Comparison of ENCODE assay signal across 8 cellular contexts in genomic region chr19:13774217-13775191, GRCh38. TPM values are rescaled to one million over a fixed set of nuclear protein-coding genes. Genes with fewer than 3 reads are reported as not detected.
DNase-seq lines count a peak whose midpoint lies in the region; ATAC-seq, FAIRE-seq and TF ChIP-seq lines count a peak whose summit lies in the region.

C19orf53 (plus strand) TSS chr19:13774456; CDS start chr19:13774478, 22 bp downstream.

- H3K79me2 ChIP-seq in H1 (ENCODE audit: control insufficient read depth in 1 of 2, insufficient read depth in 2 of 2, low read length in 2 of 2): peaks cover 0 to 23% of the 10 kb centered on the region in 2 experiments; a peak in 3 of 4 replicates

- 0 out of 2 replicates have a peak within 1 kb of the TSS, but pooled peaks have one; percentile 57 for H2AK5ac ChIP-seq in H1 (ENCODE audit: low read depth, low read length)

- H3K79me1 ChIP-seq in H1 (ENCODE audit: low read depth, low read length): peaks cover 14% of the 10 kb centered on the region; the same call in 1 of the 2 replicates

- H3K9me3 ChIP-seq in H1 (ENCODE audit: insufficient read depth in 2 of 2, low read depth in 1 of 2, low read length in 1 of 2): no peaks in the 10 kb centered on the region

- TF ChIP-seq EP300 in H1 (IDR thresholded peaks at IDR 0.05; ENCODE audit: borderline replicate concordance in 1 of 2, low read depth in 2 of 2, low read length in 2 of 2): peak in 1 of 2 experiments; percentile 28; a peak in 1 of 3 replicates

- peaks cover 27% of the 10 kb centered on the region for H3K4me1 Mint-ChIP-seq in memory B cell

- peaks cover 5% of the 10 kb centered on the region; the same call in 1 of the 2 replicates for H3K23me2 ChIP-seq in H1 (ENCODE audit: low read depth, low read length)

- peaks cover 16% of the 10 kb centered on the region for H3K36me3 Mint-ChIP-seq in memory B cell

- no peaks in the 10 kb centered on the region for H3K27me3 ChIP-seq in H1 (replicated peaks in 1 of 4; ENCODE audit: control insufficient read depth in 3 of 4, extremely low read depth in 1 of 4, insufficient read depth in 3 of 4, low read length in 3 of 4)

- peak within 1 kb of the TSS; percentile 68 for H2BK5ac ChIP-seq in H1 (ENCODE audit: low read depth, low read length)

- ATAC-seq in GM21367 (IDR thresholded peaks at IDR 0.05; ENCODE audit: unreplicated experiment) (peak; percentile 75), memory B cell (ENCODE audit: low read depth) (peak; percentile 99)

- TF ChIP-seq RAD21 in H1 (IDR thresholded peaks at IDR 0.05 in 1 of 2, conservative IDR thresholded peaks at IDR 0.05 in 1 of 2; ENCODE audit: low read depth in 2 of 2, low read length in 2 of 2): no peak

- H3K4me2 ChIP-seq in H1 (ENCODE audit: insufficient read depth in 1 of 2, low read depth in 2 of 2, low read length in 2 of 2): peak within 1 kb of the TSS; percentile 69 to 92

- H3K27ac Mint-ChIP-seq in memory B cell: peak within 1 kb of the TSS; percentile 93

- POLR2A ChIA-PET in H1 (lab: Charles Lee; ENCODE audit: partially characterized antibody): interaction anchor here (0.6 to 3.4 kb wide), 36 partner anchors 9 to 858 kb away, joined by 3 to 41 read pairs (median 4); partner anchors contain the start of genes MRI1 and ZSWIM4

- peak; percentile 95 for FAIRE-seq in HTR-8/SVneo (lab: Jason Lieb, UNC)
- FAIRE-seq in H1 (lab: Jason Lieb, UNC): no peak

- no peak within 1 kb of the TSS for H2BK15ac ChIP-seq in H1 (ENCODE audit: low read length)

- H3K56ac ChIP-seq in H1 (replicated peaks; ENCODE audit: insufficient read length, low read depth, low read length): peak within 1 kb of the TSS; percentile 71

- H3K4me1 ChIP-seq in H1 (replicated peaks in 1 of 4; ENCODE audit: control insufficient read depth in 3 of 4, insufficient read depth in 4 of 4, low read length in 3 of 4): peaks cover 0 to 4% (median 1%) of the 10 kb centered on the region in 4 experiments; a peak in 1 of 7 replicates

- no peak within 1 kb of the TSS for H2BK12ac ChIP-seq in H1 (ENCODE audit: low read depth, low read length)

- H4K8ac ChIP-seq in H1 (ENCODE audit: extremely low read depth, insufficient read depth, low read length): peak within 1 kb of the TSS; percentile 97

- H4K20me1 ChIP-seq in H1 (replicated peaks in 1 of 2; ENCODE audit: control insufficient read depth in 1 of 2, insufficient read depth in 2 of 2, low read length in 2 of 2): peaks cover 2 to 15% of the 10 kb centered on the region in 2 experiments

- H3K27me3 Mint-ChIP-seq in memory B cell: no peaks in the 10 kb centered on the region

- no peak within 1 kb of the TSS for H2BK120ac ChIP-seq in H1 (replicated peaks; ENCODE audit: low read depth, low read length)

- H3K4me3 Mint-ChIP-seq in memory B cell: peak within 1 kb of the TSS; percentile 98

- H2AFZ ChIP-seq in H1 (ENCODE audit: low read length): no peak within 1 kb of the TSS

- peak within 1 kb of the TSS; percentile 92 for H3K27ac ChIP-seq in H1 (ENCODE audit: low read depth, low read length)

- TF ChIP-seq CTCF in H1 (IDR thresholded peaks at IDR 0.05; ENCODE audit: control extremely low read depth in 1 of 3, insufficient read depth in 1 of 3, low read depth in 1 of 3, low read length in 3 of 3): no peak

- H3K23ac ChIP-seq in H1 (ENCODE audit: insufficient read length): no peak within 1 kb of the TSS

- H3K14ac ChIP-seq in H1 (ENCODE audit: insufficient read length): no peak within 1 kb of the TSS

- peak within 1 kb of the TSS; percentile 81 to 99 (median 92) for H3K4me3 ChIP-seq in H1 (ENCODE audit: extremely low read depth in 1 of 4, insufficient read depth in 2 of 4, low read depth in 3 of 4, low read length in 4 of 4)

- CTCF ChIA-PET in H1 (lab: Charles Lee; ENCODE audit: partially characterized antibody): interaction anchor here (0.7 to 2.7 kb wide), 12 partner anchors 9 to 187 kb away, joined by 3 to 18 read pairs (median 4); partner anchors contain the start of genes MRI1 and ZSWIM4

- H3K36me3 ChIP-seq in H1 (ENCODE audit: control insufficient read depth in 2 of 4, insufficient read depth in 4 of 4, low read length in 3 of 4): peaks cover 11 to 31% (median 18%) of the 10 kb centered on the region in 4 experiments

- WGBS in H1 (ENCODE audit: extremely low coverage in 1 of 2, insufficient coverage in 1 of 2, insufficient read length in 1 of 2, insufficient replicate concordance in 2 of 2, low coverage in 1 of 2, low lambda C conversion rate in 2 of 2, missing lambda C conversion rate in 1 of 2), 2 experiments: 3% methylated on average over 54 of the region's 61 CpGs; no CpG with 5 or more reads in 1 of the 2 experiments

- H3K18ac ChIP-seq in H1 (ENCODE audit: extremely low read depth, low read length): no peak within 1 kb of the TSS; the same call in 1 of the 2 replicates

- peak; percentile 93 for DNase-seq in COLO829 (ENCODE audit: low spot score)
- peak; percentile 95 for DNase-seq in HTR-8/SVneo (ENCODE audit: insufficient read length, low spot score)
- peak; percentile 92 for DNase-seq in NOMO-1 treated with dmso at 0.1 percent for 144 hours (lab: John Stamatoyannopoulos, UW; ENCODE audit: unreplicated experiment)
- DNase-seq in activated CD8-positive, alpha-beta memory T cell treated with anti-CD3 and anti-CD28 coated beads for 48 hours (ENCODE audit: low read depth in 2 of 3, low spot score in 2 of 3): peak; percentile 67 to 73 (median 68)
- peak in 1 of 2 experiments; percentile 85 for DNase-seq in H1 (ENCODE audit: low read depth in 1 of 2, low spot score in 2 of 2)
- DNase-seq in memory B cell (ENCODE audit: low spot score in 2 of 2): peak; percentile 75 to 77
- DNase-seq in stimulated activated CD8-positive, alpha-beta memory T cell treated with anti-CD3 and anti-CD28 coated beads, Interleukin-12 subunit alpha, Interleukin-12 subunit beta, amount 100 ng/mL, for 24 hours (ENCODE audit: extremely low read depth): peak; percentile 71

- H3K9ac ChIP-seq in H1 (replicated peaks in 1 of 4; ENCODE audit: extremely low read depth in 1 of 4, low read depth in 3 of 4, low read length in 3 of 4): peak within 1 kb of the TSS; percentile 77 to 96 (median 90)

- no peaks in the 10 kb centered on the region for H3K9me3 Mint-ChIP-seq in memory B cell

- H2BK20ac ChIP-seq in H1 (ENCODE audit: low read length): no peak within 1 kb of the TSS

- H3K4ac ChIP-seq in H1 (replicated peaks; ENCODE audit: insufficient read length, low read depth, low read length): no peak within 1 kb of the TSS

- no peak within 1 kb of the TSS for H4K91ac ChIP-seq in H1 (replicated peaks; ENCODE audit: insufficient read length, low read length)

- H4K5ac ChIP-seq in H1 (ENCODE audit: insufficient read length, low read depth, low read length): peak within 1 kb of the TSS; percentile 73

- TF ChIP-seq POLR2A in H1 (IDR thresholded peaks at IDR 0.05; ENCODE audit: control extremely low read depth in 1 of 2, low read depth in 2 of 2, low read length in 2 of 2): peak; percentile 88 to 95

TF ChIP-seq in H1, 55 proteins besides CTCF, POLR2A, EP300 and RAD21 (continues in another document):
- TF ChIP-seq ZNF274 (IDR thresholded peaks at IDR 0.05; ENCODE audit: borderline replicate concordance, extremely low read depth, low read length): no peak
- TF ChIP-seq BCL11A (IDR thresholded peaks at IDR 0.05; ENCODE audit: low read depth in 2 of 2, low read length in 2 of 2): no peak
- TF ChIP-seq EZH2 (IDR thresholded peaks at IDR 0.05; ENCODE audit: low read depth, low read length, severe bottlenecking): no peak
- TF ChIP-seq SIRT6 (IDR thresholded peaks at IDR 0.05; ENCODE audit: low read length): no peak
- peak; percentile 99 for TF ChIP-seq PHF8 (conservative IDR thresholded peaks at IDR 0.05; ENCODE audit: low read depth, low read length)
- no peak for TF ChIP-seq ATF2 (IDR thresholded peaks at IDR 0.05; ENCODE audit: low read length)
- peak; percentile 89 for TF ChIP-seq TAF7 (optimal IDR thresholded peaks at IDR 0.05; ENCODE audit: borderline replicate concordance, low read depth, low read length)
- no peak for TF ChIP-seq POU5F1 (IDR thresholded peaks at IDR 0.05; ENCODE audit: low read depth, low read length)
- TF ChIP-seq CHD2 (IDR thresholded peaks at IDR 0.05; ENCODE audit: low read length): peak; percentile 79
- TF ChIP-seq KDM4A (IDR thresholded peaks at IDR 0.05; ENCODE audit: low read depth, low read length, severe bottlenecking): peak; percentile 68
- 0 out of 2 replicates have a peak, but pooled peaks have one; percentile 25 for TF ChIP-seq SP4 (IDR thresholded peaks at IDR 0.05; ENCODE audit: low read length)
- peak; percentile 90 for TF ChIP-seq YY1 (IDR thresholded peaks at IDR 0.05; ENCODE audit: low read depth, low read length)
- TF ChIP-seq JUND (IDR thresholded peaks at IDR 0.05; ENCODE audit: low read length): peak; percentile 38; the same call in 1 of the 2 replicates
- TF ChIP-seq CREB1 (IDR thresholded peaks at IDR 0.05): peak; percentile 83
- TF ChIP-seq BACH1 (IDR thresholded peaks at IDR 0.05; ENCODE audit: low read length): no peak
- TF ChIP-seq SIN3A (conservative IDR thresholded peaks at IDR 0.05 in 1 of 2, IDR thresholded peaks at IDR 0.05 in 1 of 2; ENCODE audit: low read depth in 1 of 2, low read length in 2 of 2): peak; percentile 79 to 97; a peak in 2 of 4 replicates
- TF ChIP-seq BRCA1 (IDR thresholded peaks at IDR 0.05; ENCODE audit: low read depth, low read length): peak; percentile 51; the same call in 1 of the 2 replicates

RNA-seq across cellular contexts. Expression of gene C19orf53, which starts in this region (rescaled TPM):
- 104 and 116 TPM in 2 replicates for total RNA-seq in H1 (2021; fragmentation: NEBNext Ultra II Directional; extraction: Animal tissue kit (Norgen Biotek cat#: 25700))
- 169 and 193 TPM in 2 replicates for polyA plus RNA-seq in H1 (2011; rRNA removed)
- polyA plus RNA-seq in H1 (2011; cell fraction: cytosol; rRNA removed): 245 TPM
- 182 TPM for polyA plus RNA-seq in H1 (2011; cell fraction: nucleus; rRNA removed)
- 163 to 238 TPM (median 229 TPM) in 4 replicates for polyA plus RNA-seq in H1 (2012, experiment 1 of 2)
- polyA plus RNA-seq in H1 (2012, experiment 2 of 2): 247 TPM
- polyA plus RNA-seq in H1 (2013, experiment 1 of 2): 287 TPM
- 294 TPM for polyA plus RNA-seq in H1 (2013, experiment 2 of 2)
- 41.1 and 45.8 TPM in 2 replicates for polyA minus RNA-seq in H1 (2011; rRNA and poly(A)+ RNA removed)
- polyA minus RNA-seq in H1 (2011; cell fraction: cytosol; rRNA and poly(A)+ RNA removed): 65.8 TPM
- 48.6 TPM for polyA minus RNA-seq in H1 (2011; cell fraction: nucleus; rRNA and poly(A)+ RNA removed)
